Comparison of ENCODE assay signal across 1 cellular context in the genomic region with DNA sequence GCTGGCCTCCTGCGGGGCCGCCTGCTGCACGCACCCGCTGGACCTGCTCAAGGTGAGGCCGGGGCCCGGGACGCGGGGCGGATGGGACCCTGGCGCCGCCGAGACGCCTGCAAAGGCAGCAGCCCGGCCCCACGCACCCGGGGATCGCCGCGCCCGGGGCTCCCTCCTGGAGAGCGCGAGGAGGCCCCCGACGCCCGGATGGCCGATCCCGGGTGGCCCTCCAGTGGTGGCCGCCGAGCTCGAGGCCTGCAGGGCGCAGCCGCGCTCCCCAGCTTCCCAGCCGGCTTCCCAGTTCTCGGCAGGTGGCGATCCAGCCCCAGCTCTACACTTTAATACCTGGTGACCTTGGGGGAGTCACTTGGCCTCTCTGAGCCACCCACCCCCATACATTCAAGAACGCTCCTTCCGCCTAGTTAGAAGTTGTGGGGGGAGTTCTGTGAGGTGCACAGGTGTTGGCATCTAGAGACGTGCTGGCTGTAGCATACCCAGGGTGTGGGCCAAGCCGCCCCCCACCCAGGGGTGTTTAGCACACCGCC.
TF ChIP-seq lines count a peak whose summit lies in the region.

No MANE protein-coding gene starts in this region.

TF ChIP-seq in HepG2, 621 proteins besides CTCF, POLR2A, EP300 and RAD21 (continued from another document):
- TF ChIP-seq MED1 (CRISPR knock-in tag; IDR thresholded peaks at IDR 0.05), result peak; percentile 47; the same call in 1 of the 2 replicates
- no peak for TF ChIP-seq ZBTB1 (CRISPR knock-in tag; IDR thresholded peaks at IDR 0.05; ENCODE audit: borderline replicate concordance)
- peak; percentile 9; the same call in 1 of the 2 replicates for TF ChIP-seq ZNF281 (CRISPR knock-in tag; IDR thresholded peaks at IDR 0.05; ENCODE audit: borderline replicate concordance)
- 0 out of 2 replicates have a peak, but pooled peaks have one; percentile 48 for TF ChIP-seq ZFP41 (CRISPR knock-in tag; IDR thresholded peaks at IDR 0.05; ENCODE audit: borderline replicate concordance)
- peak; percentile 42; the same call in 1 of the 2 replicates for TF ChIP-seq STAG1 (CRISPR knock-in tag; IDR thresholded peaks at IDR 0.05)
- TF ChIP-seq ZNF775 (CRISPR knock-in tag; IDR thresholded peaks at IDR 0.05; ENCODE audit: borderline replicate concordance), result 0 out of 2 replicates have a peak, but pooled peaks have one; percentile 36
- TF ChIP-seq ZNF879 (CRISPR knock-in tag; IDR thresholded peaks at IDR 0.05), result no peak; the same call in 1 of the 2 replicates
- no peak for TF ChIP-seq PAXIP1 (CRISPR knock-in tag; conservative IDR thresholded peaks at IDR 0.05)
- TF ChIP-seq RBM22 (optimal IDR thresholded peaks at IDR 0.05; ENCODE audit: low read length), result no peak
- TF ChIP-seq ZNF563 (CRISPR knock-in tag; IDR thresholded peaks at IDR 0.05), result 0 out of 2 replicates have a peak, but pooled peaks have one; percentile 50
- TF ChIP-seq, protein P1, sequence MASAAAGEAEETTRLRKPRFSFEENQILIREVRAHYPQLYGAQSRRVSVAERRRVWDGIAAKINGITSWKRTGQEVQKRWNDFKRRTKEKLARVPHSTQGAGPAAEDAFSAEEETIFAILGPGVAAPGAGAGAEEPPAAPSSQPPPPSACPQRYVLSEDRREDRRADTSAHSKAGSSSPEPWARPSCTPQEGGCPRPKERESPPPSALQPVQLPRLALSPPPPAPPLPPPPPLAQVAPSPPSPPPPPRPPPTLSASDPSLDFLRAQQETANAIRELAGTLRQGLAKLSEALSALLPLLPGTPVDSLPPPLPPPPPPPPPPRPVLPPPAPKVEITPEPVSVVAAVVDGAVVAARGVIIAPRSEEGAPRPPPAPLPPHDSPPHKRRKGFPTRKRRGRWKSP (CRISPR knock-in tag; IDR thresholded peaks at IDR 0.05), result peak; percentile 52; the same call in 1 of the 2 replicates
- peak; percentile 47; the same call in 1 of the 2 replicates for TF ChIP-seq ZNF891 (CRISPR knock-in tag; IDR thresholded peaks at IDR 0.05)
- peak; percentile 49; the same call in 1 of the 2 replicates for TF ChIP-seq ZNF772 (CRISPR knock-in tag; IDR thresholded peaks at IDR 0.05)
- 0 out of 2 replicates have a peak, but pooled peaks have one; percentile 46 for TF ChIP-seq TEAD2 (CRISPR knock-in tag; IDR thresholded peaks at IDR 0.05)
- TF ChIP-seq ZNF777 (CRISPR knock-in tag; IDR thresholded peaks at IDR 0.05), result 0 out of 2 replicates have a peak, but pooled peaks have one; percentile 9
- TF ChIP-seq PATZ1 (CRISPR knock-in tag; IDR thresholded peaks at IDR 0.05), result peak; percentile 48; the same call in 1 of the 2 replicates
- TF ChIP-seq ZNF691 (CRISPR knock-in tag; IDR thresholded peaks at IDR 0.05; ENCODE audit: borderline replicate concordance, low read depth), result 0 out of 2 replicates have a peak, but pooled peaks have one; percentile 27
- TF ChIP-seq ZSCAN12 (CRISPR knock-in tag; IDR thresholded peaks at IDR 0.05), result 0 out of 2 replicates have a peak, but pooled peaks have one; percentile 50
- TF ChIP-seq ZNF224 (CRISPR knock-in tag; IDR thresholded peaks at IDR 0.05), result no peak
- peak; percentile 31; the same call in 1 of the 2 replicates for TF ChIP-seq HINFP (CRISPR knock-in tag; IDR thresholded peaks at IDR 0.05; ENCODE audit: low read depth)
